ENCODE assay signal across 8 cellular contexts in genomic region chr20:34709044-34709835, GRCh38. TPM values are rescaled to one million over a fixed set of nuclear protein-coding genes. Genes with fewer than 3 reads are reported as not detected.
A peak's percentile ranks its signal among the peaks of the same experiment; 100 is the strongest.
DNase-seq lines count a peak whose midpoint lies in the region; TF ChIP-seq lines count a peak whose summit lies in the region.

No MANE protein-coding gene starts in this region.

- H3K27ac ChIP-seq in right atrium auricular region, result peak overlapping the region; percentile 100
- peak overlapping the region; percentile 95 for H3K27ac ChIP-seq in rectal smooth muscle tissue (ENCODE audit: low read depth, low read length)
- peak overlapping the region; percentile 88 to 93 for H3K27ac ChIP-seq in uterus

- no peaks in the 10 kb centered on the region for H3K9me3 Mint-ChIP-seq in T-helper 1 cell treated with Interleukin-12 subunit alpha and Interleukin-12 subunit beta and Interleukin-4 antibody, amounts not matched to agents 30 μg/mL and 1 μg/mL, for 36 hours

- peak overlapping the region; percentile 100 for H2AFZ ChIP-seq in Loucy (ENCODE audit: low read length)

- H3K36me3 ChIP-seq in ES-I3 (ENCODE audit: insufficient read depth, low read length) (no peaks in the 10 kb centered on the region), Loucy (ENCODE audit: insufficient read depth, low read length) (peaks cover 2% of the 10 kb centered on the region; the same call in 1 of the 2 replicates), right atrium auricular region (peaks cover 36% of the 10 kb centered on the region), rectal smooth muscle tissue (ENCODE audit: control insufficient read depth, insufficient read depth, low read length) (peaks cover 21% of the 10 kb centered on the region), uterus (no peaks in the 10 kb centered on the region)

- no peaks in the 10 kb centered on the region for H3K9me2 ChIP-seq in Loucy (replicated peaks; ENCODE audit: low read depth, low read length)

- intact Hi-C loops in uterus (cut with DNase I; ENCODE audit: low total_unique reads), result no loop called here

- peak overlapping the region; percentile 91 for H3K4me2 ChIP-seq in Loucy (ENCODE audit: low read depth, low read length, poor library complexity, severe bottlenecking)

- peaks cover 11% of the 10 kb centered on the region for H3K36me3 Mint-ChIP-seq in T-helper 1 cell treated with Interleukin-12 subunit alpha and Interleukin-12 subunit beta and Interleukin-4 antibody, amounts not matched to agents 30 μg/mL and 1 μg/mL, for 36 hours (ENCODE audit: low read depth)

- H3K9me3 ChIP-seq in ES-I3 (ENCODE audit: control insufficient read depth, insufficient read depth, low read length) (no peaks in the 10 kb centered on the region), Loucy (ENCODE audit: insufficient read depth, low read depth, low read length) (no peaks in the 10 kb centered on the region), right atrium auricular region (no peaks in the 10 kb centered on the region), uterus (no peaks in the 10 kb centered on the region)

- peaks cover 29% of the 10 kb centered on the region for H3K4me1 Mint-ChIP-seq in T-helper 1 cell treated with Interleukin-12 subunit alpha and Interleukin-12 subunit beta and Interleukin-4 antibody, amounts not matched to agents 30 μg/mL and 1 μg/mL, for 36 hours (ENCODE audit: low read depth)

- H3K79me2 ChIP-seq in Loucy (ENCODE audit: insufficient read depth, low read length), result no peaks in the 10 kb centered on the region

- H3K4me3 ChIP-seq in Loucy (ENCODE audit: low read length, poor library complexity, severe bottlenecking) (peak overlapping the region; percentile 96), right atrium auricular region (peak overlapping the region; percentile 48 to 66), rectal smooth muscle tissue (ENCODE audit: low read length) (peak overlapping the region; percentile 83), uterus (peak overlapping the region; percentile 53 to 59)

- peak overlapping the region; percentile 78; the same call in 1 of the 2 replicates for H3K9ac ChIP-seq in ES-I3 (ENCODE audit: low read depth, low read length)
- peak overlapping the region; percentile 81 for H3K9ac ChIP-seq in Loucy (ENCODE audit: low read depth, low read length, poor library complexity, severe bottlenecking)
- H3K9ac ChIP-seq in rectal smooth muscle tissue (ENCODE audit: low read length), result peak overlapping the region; percentile 47

- H3K27me3 Mint-ChIP-seq in T-helper 1 cell treated with Interleukin-12 subunit alpha and Interleukin-12 subunit beta and Interleukin-4 antibody, amounts not matched to agents 30 μg/mL and 1 μg/mL, for 36 hours (ENCODE audit: low read depth), result peaks cover 10% of the 10 kb centered on the region

- H4K20me1 ChIP-seq in Loucy (ENCODE audit: insufficient read depth, low read length, poor library complexity, severe bottlenecking), result no peaks in the 10 kb centered on the region

- H3K27me3 ChIP-seq in Loucy (ENCODE audit: insufficient read depth, low read length, poor library complexity, severe bottlenecking) (no peaks in the 10 kb centered on the region), right atrium auricular region (no peaks in the 10 kb centered on the region), rectal smooth muscle tissue (ENCODE audit: control insufficient read depth, insufficient read depth, low read length) (no peaks in the 10 kb centered on the region), uterus (no peaks in the 10 kb centered on the region)

- H3K4me1 ChIP-seq in ES-I3 (ENCODE audit: insufficient read depth, low read length) (peaks cover 6% of the 10 kb centered on the region; the same call in 1 of the 2 replicates), Loucy (ENCODE audit: insufficient read depth, low read length, poor library complexity, severe bottlenecking) (peaks cover 39% of the 10 kb centered on the region), right atrium auricular region (peaks cover 0 to 75% of the 10 kb centered on the region in 2 donors), rectal smooth muscle tissue (ENCODE audit: control insufficient read depth, insufficient read depth, low read length) (peaks cover 14% of the 10 kb centered on the region), uterus (no peaks in the 10 kb centered on the region)

- H3K4me3 Mint-ChIP-seq in T-helper 1 cell treated with Interleukin-12 subunit alpha and Interleukin-12 subunit beta and Interleukin-4 antibody, amounts not matched to agents 30 μg/mL and 1 μg/mL, for 36 hours, result peak overlapping the region; percentile 82

- DNase-seq in GOT3 (lab: John Stamatoyannopoulos, UW) (peak; percentile 80), amniotic stem cell (lab: John Stamatoyannopoulos, UW) (peak; percentile 69), right atrium auricular region (ENCODE audit: low spot score) (peak; percentile 82), uterus (peak; percentile 92)

- TF ChIP-seq POLR2A in uterus (IDR thresholded peaks at IDR 0.05), result peak in 1 of 2 donors; percentile 41

- H3K27ac Mint-ChIP-seq in T-helper 1 cell treated with Interleukin-12 subunit alpha and Interleukin-12 subunit beta and Interleukin-4 antibody, amounts not matched to agents 30 μg/mL and 1 μg/mL, for 36 hours, result peak overlapping the region; percentile 82

- no peaks in the 10 kb centered on the region for H3F3A ChIP-seq in Loucy (ENCODE audit: low read depth)

- no peak for TF ChIP-seq CTCF in Loucy (conservative IDR thresholded peaks at IDR 0.05; ENCODE audit: low read length)
- no peak for TF ChIP-seq CTCF in right atrium auricular region (IDR thresholded peaks at IDR 0.05)
- TF ChIP-seq CTCF in uterus (IDR thresholded peaks at IDR 0.05), result no peak

RNA-seq across cellular contexts. Expression of gene TP53INP2, which starts 5.1 kb away (rescaled TPM):
- total RNA-seq in right atrium auricular region, result 10 to 100 TPM; 59.5 to 66.0 TPM
- total RNA-seq in uterus, result 10 to 100 TPM in 1 of 4 donors, 1 to 10 TPM in 3; 1.2 to 23.2 (median 2.8) TPM

RNA-seq across cellular contexts. Expression of gene PIGU, which starts 32.3 kb away (rescaled TPM):
- total RNA-seq in right atrium auricular region (10 to 100 TPM; 16.6 to 17.7 TPM), uterus (10 to 100 TPM in 2 of 4 donors, 1 to 10 TPM in 2; 9.5 to 17.5 (median 12.5) TPM)

Comparison
In these comparisons a context has a peak if more than half of its experiments do, and no peak if none do; other contexts are left out.
1. Peak in every context shown above with its lines: DNase-seq, H3K4me3 ChIP-seq and H3K27ac ChIP-seq.